ENCODE assay signal across 8 cellular contexts in genomic region chr13:20475927-20476691, GRCh38. TPM values are rescaled to one million over a fixed set of nuclear protein-coding genes. Genes with fewer than 3 reads are reported as not detected.
DNase-seq lines count a peak whose midpoint lies in the region; ATAC-seq and TF ChIP-seq lines count a peak whose summit lies in the region.

No MANE protein-coding gene starts in this region.

- no peak overlapping the region for H2AFZ ChIP-seq in mesenchymal stem cell (ENCODE audit: low read depth, low read length)

- no peak overlapping the region for H2BK15ac ChIP-seq in mesenchymal stem cell (ENCODE audit: low read depth, poor library complexity, severe bottlenecking)

- ATAC-seq in GM21390 (IDR thresholded peaks at IDR 0.05; ENCODE audit: unreplicated experiment) (peak; percentile 99), upper lobe of right lung (peak; percentile 66), aorta (ENCODE audit: low FRiP score) (no peak)

- H3K9me2 ChIP-seq in DOHH2 (replicated peaks; ENCODE audit: control insufficient read depth, low read length) = no peaks in the 10 kb centered on the region

- peak; percentile 67 for DNase-seq in HT1080 (ENCODE audit: low read depth)
- peak; percentile 46 for DNase-seq in activated T-cell treated with anti-CD3 and anti-CD28 coated beads for 1 hour (ENCODE audit: low read depth)
- no peak for DNase-seq in mesenchymal stem cell
- no peak for DNase-seq in upper lobe of right lung
- DNase-seq in sigmoid colon = no peak
- DNase-seq in aorta = no peak

- intact Hi-C loops in upper lobe of right lung (cut with DNase I) = no loop called here
- intact Hi-C loops in sigmoid colon (cut with DNase I) = no loop called here
- intact Hi-C loops in aorta (cut with DNase I) = no loop called here

- H3K36me3 ChIP-seq in DOHH2 (ENCODE audit: control insufficient read depth, low read length) (no peaks in the 10 kb centered on the region), mesenchymal stem cell (ENCODE audit: control insufficient read depth in 1 of 2, insufficient read depth in 2 of 2, low read depth in 1 of 2, low read length in 2 of 2) (no peaks in the 10 kb centered on the region), upper lobe of right lung (no peaks in the 10 kb centered on the region), sigmoid colon (peaks cover 0 to 3% (median 2%) of the 10 kb centered on the region in 4 donors), aorta (ENCODE audit: control insufficient read depth in 1 of 2, insufficient read depth in 2 of 2, low read length in 1 of 2) (no peaks in the 10 kb centered on the region)

- H4K20me1 ChIP-seq in DOHH2 (ENCODE audit: control insufficient read depth, insufficient read depth, low read depth, low read length) = no peaks in the 10 kb centered on the region

- WGBS in mesenchymal stem cell = 82% methylated on average over 17 of the region's 18 CpGs
- 54 to 78% methylated on average over 18 of the region's 18 CpGs for WGBS in sigmoid colon, 2 donors
- WGBS in aorta, 2 donors = 80% methylated on average over 18 of the region's 18 CpGs

- no peaks in the 10 kb centered on the region for H3K79me2 ChIP-seq in DOHH2 (ENCODE audit: control insufficient read depth, low read length)

- no peak overlapping the region for H3K9ac ChIP-seq in mesenchymal stem cell (ENCODE audit: low read length)

- no peak overlapping the region for H3K14ac ChIP-seq in mesenchymal stem cell (ENCODE audit: low read length in 2 of 2)

- no peak overlapping the region for H2BK12ac ChIP-seq in mesenchymal stem cell (ENCODE audit: low read length in 2 of 2)

- H2BK5ac ChIP-seq in mesenchymal stem cell (ENCODE audit: low read depth, low read length, poor library complexity, severe bottlenecking) = no peak overlapping the region

- TF ChIP-seq EP300 in sigmoid colon (IDR thresholded peaks at IDR 0.05) = no peak

- H4K91ac ChIP-seq in mesenchymal stem cell (ENCODE audit: low read length) = no peak overlapping the region

- H4K8ac ChIP-seq in mesenchymal stem cell (ENCODE audit: low read length) = no peak overlapping the region

- H3K4me3 ChIP-seq in DOHH2 (ENCODE audit: low read length) (peak overlapping the region; percentile 32; the same call in 1 of the 2 replicates), mesenchymal stem cell (ENCODE audit: insufficient read depth in 1 of 2, low read depth in 1 of 2, low read length in 2 of 2) (no peak overlapping the region), upper lobe of right lung (no peak overlapping the region), sigmoid colon (no peak overlapping the region), aorta (ENCODE audit: low read length in 2 of 2) (no peak overlapping the region)

- no peaks in the 10 kb centered on the region for H3K79me1 ChIP-seq in mesenchymal stem cell (replicated peaks; ENCODE audit: low read length, poor library complexity, severe bottlenecking)

- H3K27ac ChIP-seq in DOHH2 (ENCODE audit: low read depth, low read length) (no peak overlapping the region), mesenchymal stem cell (ENCODE audit: low read length, poor library complexity, severe bottlenecking) (peak overlapping the region; percentile 9), upper lobe of right lung (no peak overlapping the region), sigmoid colon (no peak overlapping the region), aorta (ENCODE audit: low read depth in 1 of 2, low read length in 2 of 2) (no peak overlapping the region)

- H3K9me3 ChIP-seq in DOHH2 (ENCODE audit: control insufficient read depth, insufficient read depth, low read length) = no peaks in the 10 kb centered on the region
- H3K9me3 ChIP-seq in mesenchymal stem cell (ENCODE audit: control insufficient read depth, low read length) = no peaks in the 10 kb centered on the region
- no peaks in the 10 kb centered on the region for H3K9me3 ChIP-seq in upper lobe of right lung
- no peaks in the 10 kb centered on the region for H3K9me3 ChIP-seq in sigmoid colon
- no peaks in the 10 kb centered on the region for H3K9me3 ChIP-seq in aorta (ENCODE audit: control insufficient read depth, low read length)

- H3K27me3 ChIP-seq in DOHH2 (ENCODE audit: control insufficient read depth, low read length) (no peaks in the 10 kb centered on the region; the same call in 1 of the 2 replicates), mesenchymal stem cell (ENCODE audit: control insufficient read depth in 1 of 2, insufficient read depth in 1 of 2, low read length in 2 of 2) (no peaks in the 10 kb centered on the region), upper lobe of right lung (no peaks in the 10 kb centered on the region), sigmoid colon (no peaks in the 10 kb centered on the region), aorta (ENCODE audit: control insufficient read depth in 1 of 2, insufficient read depth in 2 of 2, low read length in 1 of 2) (no peaks in the 10 kb centered on the region)

- H2AK5ac ChIP-seq in mesenchymal stem cell (ENCODE audit: low read length, severe bottlenecking) = no peak overlapping the region

- peak overlapping the region; percentile 39 for H3K4me2 ChIP-seq in DOHH2 (ENCODE audit: low read length)
- no peak overlapping the region for H3K4me2 ChIP-seq in mesenchymal stem cell (ENCODE audit: low read length, poor library complexity, severe bottlenecking)

- H3K23ac ChIP-seq in mesenchymal stem cell (ENCODE audit: low read length in 2 of 2) = no peak overlapping the region

- H2BK120ac ChIP-seq in mesenchymal stem cell (ENCODE audit: low read depth, low read length) = no peak overlapping the region

- no peaks in the 10 kb centered on the region for H3F3A ChIP-seq in DOHH2 (ENCODE audit: control insufficient read depth, insufficient read depth)

- H3K4me1 ChIP-seq in DOHH2 (ENCODE audit: control insufficient read depth, low read length) (peaks cover 13% of the 10 kb centered on the region), mesenchymal stem cell (ENCODE audit: control insufficient read depth, insufficient read depth, low read depth, low read length) (peaks cover 24% of the 10 kb centered on the region), upper lobe of right lung (no peaks in the 10 kb centered on the region), sigmoid colon (no peaks in the 10 kb centered on the region), aorta (ENCODE audit: control insufficient read depth in 1 of 2, insufficient read depth in 2 of 2, low read length in 2 of 2) (no peaks in the 10 kb centered on the region)

- no peak overlapping the region for H3K4ac ChIP-seq in mesenchymal stem cell (ENCODE audit: low read depth in 1 of 2, low read length in 2 of 2)

- no peak overlapping the region for H3K18ac ChIP-seq in mesenchymal stem cell (ENCODE audit: low read depth in 1 of 2, low read length in 2 of 2)

- TF ChIP-seq POLR2A in sigmoid colon (IDR thresholded peaks at IDR 0.05) = no peak

- no peak for TF ChIP-seq CTCF in DOHH2 (IDR thresholded peaks at IDR 0.05; ENCODE audit: low read depth, low read length, poor library complexity, severe bottlenecking)
- no peak for TF ChIP-seq CTCF in upper lobe of right lung (IDR thresholded peaks at IDR 0.05)
- no peak for TF ChIP-seq CTCF in sigmoid colon (IDR thresholded peaks at IDR 0.05)

RNA-seq across cellular contexts. Expression of gene CRYL1, which starts 49.5 kb away (rescaled TPM):
- 8.8 and 13.5 TPM in 2 replicates for total RNA-seq in HT1080 (2014; rRNA removed; shearing (Covaris generic))
- polyA plus RNA-seq in HT1080 (2015; cell fraction: cytosol; rRNA removed) = 24.5 and 24.6 TPM in 2 replicates
- polyA plus RNA-seq in HT1080 (2015; cell fraction: nucleus; rRNA removed) = 11.5 and 12.3 TPM in 2 replicates
- polyA plus RNA-seq in mesenchymal stem cell (2013, experiment 1 of 2) = 5.0 TPM
- polyA plus RNA-seq in mesenchymal stem cell (2013, experiment 2 of 2) = 4.7 TPM
- total RNA-seq in upper lobe of right lung (28.5 TPM), sigmoid colon (10 to 100 TPM; 33.0 to 53.5 (median 37.7) TPM), aorta (10 to 100 TPM; 29.5 to 41.4 TPM)
- polyA plus RNA-seq in sigmoid colon (100 to 1,000 TPM in 2 of 3 donors, 10 to 100 TPM in 1; 62.4 to 183 (median 153) TPM), aorta (10 to 100 TPM; 21.9 to 72.1 TPM)

Comparison
In these comparisons a context has a peak if more than half of its experiments do, and no peak if none do; other contexts are left out.
1. DNase-seq: peak in HT1080 (single experiment) and activated T-cell treated with anti-CD3 and anti-CD28 coated beads for 1 hour (single experiment); none in mesenchymal stem cell (single experiment), upper lobe of right lung (single experiment), sigmoid colon (single experiment) and aorta (0 of 2).